19 cellular contexts compared by ENCODE assay signal in genomic region chr3:192481638-192482037, GRCh38.
DNase-seq lines count a peak whose midpoint lies in the region; ATAC-seq and TF ChIP-seq lines count a peak whose summit lies in the region.
"Had no signal": no experiment of that assay in that cellular context is flagged by ENCODE, and none has a peak within 500 bp of the region (broad histone marks: within the 10 kb centered on the region; RNA-seq: fewer than 3 reads in every experiment).

No MANE protein-coding gene starts in this region.

- CTCF ChIA-PET in Calu3 (lab: Charles Lee), result no interaction called here

- H3K36me3 ChIP-seq in hepatocyte (replicated peaks; ENCODE audit: insufficient read depth, low read depth) (no peaks in the 10 kb centered on the region), spleen (no peaks in the 10 kb centered on the region)

- H3K4me1 Mint-ChIP-seq in activated T-helper 17 cell treated with anti-CD3 and anti-CD28 coated beads, Interleukin-2, amount 50 U/mL, for 72 hours, result peaks cover 5% of the 10 kb centered on the region
- H3K4me1 Mint-ChIP-seq in Calu3 (ENCODE audit: low read depth, unreplicated experiment), result peaks cover 18% of the 10 kb centered on the region
- H3K4me1 Mint-ChIP-seq: activated CD4-positive, alpha-beta T cell treated with anti-CD3 and anti-CD28 coated beads for 36 hours; activated naive CD4-positive, alpha-beta T cell treated with anti-CD3 and anti-CD28 coated beads, Interleukin-2, amount 50 U/mL, for 24 hours; natural killer cell had no signal

- no peak for TF ChIP-seq POLR2A in spleen (IDR thresholded peaks at IDR 0.05)

- H2AFZ ChIP-seq in hepatocyte, result no peak overlapping the region

- H4K20me1 ChIP-seq in hepatocyte (ENCODE audit: insufficient read depth, poor library complexity, severe bottlenecking), result no peaks in the 10 kb centered on the region

- intact Hi-C loops in spleen (cut with DNase I; ENCODE audit: low total_unique reads) (no loop called here), Calu3 (cut with micrococcal nuclease; ENCODE audit: unreplicated experiment) (no loop called here)

- no peaks in the 10 kb centered on the region for H3K27me3 ChIP-seq in hepatocyte
- no peaks in the 10 kb centered on the region for H3K27me3 ChIP-seq in spleen (replicated peaks in 1 of 7)

- no peaks in the 10 kb centered on the region for H3K36me3 Mint-ChIP-seq in activated T-helper 17 cell treated with anti-CD3 and anti-CD28 coated beads, Interleukin-2, amount 50 U/mL, for 72 hours (ENCODE audit: low read depth)
- H3K36me3 Mint-ChIP-seq in Calu3 (ENCODE audit: insufficient read depth, unreplicated experiment), result no peaks in the 10 kb centered on the region
- H3K36me3 Mint-ChIP-seq: activated naive CD4-positive, alpha-beta T cell treated with anti-CD3 and anti-CD28 coated beads, Interleukin-2, amount 50 U/mL, for 24 hours; natural killer cell had no signal

- H3K4me1 ChIP-seq in hepatocyte (ENCODE audit: insufficient read depth), result no peaks in the 10 kb centered on the region
- H3K4me1 ChIP-seq in spleen, result no peaks in the 10 kb centered on the region
- H3K4me1 ChIP-seq: psoas muscle had no signal

- no peaks in the 10 kb centered on the region for H3K9me2 ChIP-seq in hepatocyte (replicated peaks; ENCODE audit: insufficient read depth)

- no peaks in the 10 kb centered on the region for H3K9me3 Mint-ChIP-seq in activated T-helper 17 cell treated with anti-CD3 and anti-CD28 coated beads, Interleukin-2, amount 50 U/mL, for 72 hours
- H3K9me3 Mint-ChIP-seq in Calu3 (ENCODE audit: low read depth, unreplicated experiment), result no peaks in the 10 kb centered on the region
- H3K9me3 Mint-ChIP-seq: activated naive CD4-positive, alpha-beta T cell treated with anti-CD3 and anti-CD28 coated beads, Interleukin-2, amount 50 U/mL, for 24 hours; T-helper 2 cell treated with Interferon-gamma antibody and Interleukin-4, amounts not matched to agents 5 μg/mL and 100 μg/mL, for 36 hours had no signal

- H3K4me3 ChIP-seq in AG09309 (ENCODE audit: control insufficient read depth, low read depth, low read length), result no peak overlapping the region
- no peak overlapping the region for H3K4me3 ChIP-seq in hepatocyte
- H3K4me3 ChIP-seq in spleen, result no peak overlapping the region
- H3K4me3 ChIP-seq: psoas muscle had no signal

- H3K27ac Mint-ChIP-seq in activated T-helper 17 cell treated with anti-CD3 and anti-CD28 coated beads, Interleukin-2, amount 50 U/mL, for 72 hours, result no peak overlapping the region
- H3K27ac Mint-ChIP-seq in Calu3 (ENCODE audit: unreplicated experiment), result no peak overlapping the region
- H3K27ac Mint-ChIP-seq: activated CD4-positive, alpha-beta T cell treated with anti-CD3 and anti-CD28 coated beads for 36 hours; activated naive CD4-positive, alpha-beta T cell treated with anti-CD3 and anti-CD28 coated beads, Interleukin-2, amount 50 U/mL, for 24 hours; natural killer cell; T-helper 2 cell treated with Interferon-gamma antibody and Interleukin-4, amounts not matched to agents 5 μg/mL and 100 μg/mL, for 36 hours had no signal

- H3K27ac ChIP-seq in hepatocyte, result no peak overlapping the region
- H3K27ac ChIP-seq in spleen, result no peak overlapping the region
- H3K27ac ChIP-seq: psoas muscle had no signal

- H3K79me2 ChIP-seq in hepatocyte, result no peaks in the 10 kb centered on the region

- H3K4me2 ChIP-seq in hepatocyte, result no peak overlapping the region

- H3K9me3 ChIP-seq in hepatocyte (ENCODE audit: low read depth), result no peaks in the 10 kb centered on the region
- H3K9me3 ChIP-seq in spleen, result no peaks in the 10 kb centered on the region
- H3K9me3 ChIP-seq: psoas muscle had no signal

- ATAC-seq in GM18907 (IDR thresholded peaks at IDR 0.05; ENCODE audit: unreplicated experiment), result no peak
- no peak for ATAC-seq in activated T-helper 17 cell treated with anti-CD3 and anti-CD28 coated beads, Interleukin-2, amount 50 U/mL, for 72 hours (replicated peaks)
- ATAC-seq: activated CD4-positive, alpha-beta T cell treated with anti-CD3 and anti-CD28 coated beads for 36 hours; left ventricle myocardium superior; natural killer cell; psoas muscle; Right ventricle myocardium inferior had no signal

- peaks cover 20% of the 10 kb centered on the region for H3K27me3 Mint-ChIP-seq in activated T-helper 17 cell treated with anti-CD3 and anti-CD28 coated beads, Interleukin-2, amount 50 U/mL, for 72 hours
- no peaks in the 10 kb centered on the region for H3K27me3 Mint-ChIP-seq in Calu3 (ENCODE audit: unreplicated experiment)

- peak; percentile 23 for DNase-seq in AG09309 (ENCODE audit: low read depth)
- DNase-seq in LHCN-M2 (ENCODE audit: low read depth), result peak; percentile 38
- peak; percentile 67 for DNase-seq in astrocyte of the hippocampus (ENCODE audit: low read depth, low spot score)
- DNase-seq in hepatocyte (ENCODE audit: low spot score), result peak; percentile 12
- no peak for DNase-seq in spleen
- DNase-seq in Calu3, result no peak
- DNase-seq: activated CD4-positive, alpha-beta T cell treated with anti-CD3 and anti-CD28 coated beads for 36 hours; central memory CD4-positive, alpha-beta T cell; COR-L47; left ventricle myocardium superior; natural killer cell; NCI-H1092; NCI-H2171; psoas muscle had no signal

- no peak for TF ChIP-seq CTCF in AG09309 (IDR thresholded peaks at IDR 0.05; ENCODE audit: control insufficient read depth, insufficient read depth, low read depth, low read length, missing control alignments)
- no peak for TF ChIP-seq CTCF in hepatocyte (IDR thresholded peaks at IDR 0.05; ENCODE audit: poor library complexity)
- TF ChIP-seq CTCF in spleen (IDR thresholded peaks at IDR 0.05 in 8 of 11, conservative IDR thresholded peaks at IDR 0.05 in 3 of 11), result no peak
- no peak for TF ChIP-seq CTCF in Calu3 (IDR thresholded peaks at IDR 0.05; ENCODE audit: unreplicated experiment)

- 71% methylated on average over 5 of the region's 5 CpGs for WGBS in hepatocyte (ENCODE audit: low lambda C conversion rate, missing lambda C conversion rate)
- WGBS in spleen, 5 donors, result 82 to 93% (median 86%) methylated on average over 5 of the region's 5 CpGs

- no peak overlapping the region for H3K4me3 Mint-ChIP-seq in activated T-helper 17 cell treated with anti-CD3 and anti-CD28 coated beads, Interleukin-2, amount 50 U/mL, for 72 hours
- H3K4me3 Mint-ChIP-seq in Calu3 (ENCODE audit: low read depth, unreplicated experiment), result no peak overlapping the region
- H3K4me3 Mint-ChIP-seq: activated CD4-positive, alpha-beta T cell treated with anti-CD3 and anti-CD28 coated beads for 36 hours; activated naive CD4-positive, alpha-beta T cell treated with anti-CD3 and anti-CD28 coated beads, Interleukin-2, amount 50 U/mL, for 24 hours; natural killer cell; T-helper 2 cell treated with Interferon-gamma antibody and Interleukin-4, amounts not matched to agents 5 μg/mL and 100 μg/mL, for 36 hours had no signal

- no TSS peak for BruUV-seq in Calu3 (replicated peaks; lab: Mats Ljungman, UMichigan)

Comparison
In these comparisons a context has a peak if more than half of its experiments do, and no peak if none do; other contexts are left out.
1. DNase-seq: peak in AG09309 (single experiment), LHCN-M2 (single experiment), astrocyte of the hippocampus (single experiment) and hepatocyte (single experiment); none in spleen (single experiment) and Calu3 (single experiment).